1 cellular context compared by ENCODE assay signal in genomic region chr11:66956689-66957290, GRCh38.
TF ChIP-seq lines count a peak whose summit lies in the region.

No MANE protein-coding gene starts in this region.

TF ChIP-seq in K562, 482 proteins besides CTCF, POLR2A, EP300 and RAD21 (continued from another document):
- TF ChIP-seq HINFP (tag; conservative IDR thresholded peaks at IDR 0.05; ENCODE audit: low read depth): no peak
- TF ChIP-seq FOXK1 (CRISPR knock-in tag; IDR thresholded peaks at IDR 0.05; ENCODE audit: borderline replicate concordance): peak; percentile 73; the same call in 1 of the 2 replicates
- TF ChIP-seq RUNX1 (IDR thresholded peaks at IDR 0.05; ENCODE audit: low read depth): no peak
- no peak for TF ChIP-seq NBN (IDR thresholded peaks at IDR 0.05; ENCODE audit: low read depth)
- peak in 1 of 2 experiments; percentile 60; a peak in 1 of 4 replicates for TF ChIP-seq HDAC1 (IDR thresholded peaks at IDR 0.05)
- no peak for TF ChIP-seq REST (CRISPR knock-in tag; IDR thresholded peaks at IDR 0.05; ENCODE audit: low read depth)
- 0 out of 2 replicates have a peak, but pooled peaks have one; percentile 25 for TF ChIP-seq SP1 (CRISPR knock-in tag; IDR thresholded peaks at IDR 0.05)
- TF ChIP-seq ZNF584 (CRISPR knock-in tag; IDR thresholded peaks at IDR 0.05; ENCODE audit: low read depth): no peak
- TF ChIP-seq SRF (CRISPR knock-in tag; IDR thresholded peaks at IDR 0.05): no peak
- TF ChIP-seq HDAC2 (IDR thresholded peaks at IDR 0.05): peak; percentile 43; the same call in 1 of the 2 replicates
TF ChIP-seq in K562: peak in this region for 15.
